ENCODE assay signal across 8 cellular contexts in genomic region chr9:71249729-71250317, GRCh38.
DNase-seq lines count a peak whose midpoint lies in the region; ATAC-seq and TF ChIP-seq lines count a peak whose summit lies in the region.

No MANE protein-coding gene starts in this region.

- peak; percentile 81 for ATAC-seq in GM19455 (IDR thresholded peaks at IDR 0.05; ENCODE audit: unreplicated experiment)
- peak; percentile 94 for ATAC-seq in HG03565 (IDR thresholded peaks at IDR 0.05; ENCODE audit: unreplicated experiment)
- ATAC-seq in mucosa of descending colon, result peak; percentile 72

- no peak overlapping the region for H3K27ac ChIP-seq in Peyer's patch

- H3K27me3 ChIP-seq in Peyer's patch, result no peaks in the 10 kb centered on the region

- POLR2A ChIA-PET in activated CD4-positive, alpha-beta memory T cell treated with anti-CD3 and anti-CD28 coated beads for 36 hours (lab: Charles Lee), result no interaction called here

- no peaks in the 10 kb centered on the region for H3K4me1 Mint-ChIP-seq in endothelial cell (ENCODE audit: unreplicated experiment)
- no peaks in the 10 kb centered on the region for H3K4me1 Mint-ChIP-seq in activated CD4-positive, alpha-beta memory T cell treated with anti-CD3 and anti-CD28 coated beads for 36 hours (ENCODE audit: low read depth)

- peaks cover 2% of the 10 kb centered on the region for H3K27me3 Mint-ChIP-seq in endothelial cell (ENCODE audit: unreplicated experiment)
- H3K27me3 Mint-ChIP-seq in activated CD4-positive, alpha-beta memory T cell treated with anti-CD3 and anti-CD28 coated beads for 36 hours, result peaks cover 1% of the 10 kb centered on the region

- H3K27ac Mint-ChIP-seq in endothelial cell (ENCODE audit: unreplicated experiment), result no peak overlapping the region
- no peak overlapping the region for H3K27ac Mint-ChIP-seq in activated CD4-positive, alpha-beta memory T cell treated with anti-CD3 and anti-CD28 coated beads for 36 hours

- DNase-seq in DMS 273 treated with DMSO at 0.1 percent for 48 hours (lab: John Stamatoyannopoulos, UW) (peak; percentile 56), Peyer's patch (no peak), endothelial cell (ENCODE audit: low spot score) (peak; percentile 22), mucosa of descending colon (peak in 1 of 3 donors; percentile 31), NK-92 (lab: John Stamatoyannopoulos, UW; ENCODE audit: unreplicated experiment) (no peak)
- no peak for DNase-seq in activated CD4-positive, alpha-beta memory T cell treated with anti-CD3 and anti-CD28 coated beads for 36 hours

- peak in 5 of 6 experiments; percentile 27 to 85 (median 81) for TF ChIP-seq CTCF in Peyer's patch (IDR thresholded peaks at IDR 0.05)
- TF ChIP-seq CTCF in endothelial cell (IDR thresholded peaks at IDR 0.05; ENCODE audit: unreplicated experiment), result peak; percentile 72
- TF ChIP-seq CTCF in mucosa of descending colon (IDR thresholded peaks at IDR 0.05), result no peak

- H3K9me3 Mint-ChIP-seq in endothelial cell (ENCODE audit: unreplicated experiment), result no peaks in the 10 kb centered on the region
- H3K9me3 Mint-ChIP-seq in activated CD4-positive, alpha-beta memory T cell treated with anti-CD3 and anti-CD28 coated beads for 36 hours, result no peaks in the 10 kb centered on the region

- H3K4me3 ChIP-seq in Peyer's patch, result no peak overlapping the region
- no peak overlapping the region for H3K4me3 ChIP-seq in mucosa of descending colon

- H3K36me3 Mint-ChIP-seq in endothelial cell (ENCODE audit: low read depth, unreplicated experiment), result no peaks in the 10 kb centered on the region
- no peaks in the 10 kb centered on the region for H3K36me3 Mint-ChIP-seq in activated CD4-positive, alpha-beta memory T cell treated with anti-CD3 and anti-CD28 coated beads for 36 hours

- H3K36me3 ChIP-seq in Peyer's patch (no peaks in the 10 kb centered on the region), mucosa of descending colon (ENCODE audit: low read depth) (no peaks in the 10 kb centered on the region)

- no peaks in the 10 kb centered on the region for H3K4me1 ChIP-seq in Peyer's patch
- H3K4me1 ChIP-seq in mucosa of descending colon (ENCODE audit: low read depth), result no peaks in the 10 kb centered on the region

- H3K9me3 ChIP-seq in Peyer's patch, result no peaks in the 10 kb centered on the region
- H3K9me3 ChIP-seq in mucosa of descending colon, result no peaks in the 10 kb centered on the region

- no peak overlapping the region for H3K4me3 Mint-ChIP-seq in endothelial cell (ENCODE audit: unreplicated experiment)
- no peak overlapping the region for H3K4me3 Mint-ChIP-seq in activated CD4-positive, alpha-beta memory T cell treated with anti-CD3 and anti-CD28 coated beads for 36 hours

- intact Hi-C loops in mucosa of descending colon (cut with DNase I, micrococcal nuclease), result loop anchor here in 1 of 2 donors (5.0 kb wide), 1 partner anchor 608 kb away; no protein-coding TSS in a partner anchor
- intact Hi-C loops in activated CD4-positive, alpha-beta memory T cell treated with anti-CD3 and anti-CD28 coated beads for 36 hours (cut with micrococcal nuclease), result loop anchor here (5.0 kb wide), 1 partner anchor 608 kb away; no protein-coding TSS in a partner anchor

- CTCF ChIA-PET in activated CD4-positive, alpha-beta memory T cell treated with anti-CD3 and anti-CD28 coated beads for 36 hours (lab: Charles Lee), result interaction anchor here (0.6 to 2.1 kb wide), 5 partner anchors 8 to 610 kb away, joined by 3 to 15 read pairs (median 5); no protein-coding TSS in a partner anchor

- no peak for TF ChIP-seq POLR2A in Peyer's patch (IDR thresholded peaks at IDR 0.05)

Comparison
In these comparisons a context has a peak if more than half of its experiments do, and no peak if none do; other contexts are left out.
1. DNase-seq: peak in DMS 273 treated with DMSO at 0.1 percent for 48 hours (single experiment) and endothelial cell (single experiment); none in Peyer's patch (0 of 3), NK-92 (single experiment) and activated CD4-positive, alpha-beta memory T cell treated with anti-CD3 and anti-CD28 coated beads for 36 hours (single experiment).
2. Peak in every context shown above with its lines, with median percentiles within 50 percentile points of each other: ATAC-seq.